ENCODE assay signal across 30 cellular contexts in the genomic region with DNA sequence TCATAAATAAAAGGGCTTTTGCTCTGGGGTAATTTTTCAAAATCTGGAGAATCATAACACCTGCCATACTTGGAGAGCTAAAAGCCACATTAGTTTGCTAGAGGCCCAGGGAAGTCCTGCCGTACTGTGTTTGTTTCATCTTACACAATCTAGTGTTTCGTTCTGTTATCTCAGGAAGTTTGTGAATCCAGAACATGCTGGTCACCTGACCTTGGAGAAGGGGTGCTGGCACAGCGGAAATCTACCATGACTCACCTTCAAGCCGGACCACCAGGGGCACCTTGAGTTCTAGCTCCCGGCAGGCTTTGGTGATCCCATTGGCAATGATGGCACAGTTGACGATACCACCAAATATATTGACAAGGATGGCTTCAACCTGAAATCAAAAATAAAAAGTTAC.
"Had no signal": no experiment of that assay in that cellular context is flagged by ENCODE, and none has a peak within 500 bp of the region (broad histone marks: within the 10 kb centered on the region; RNA-seq: fewer than 3 reads in every experiment).

No MANE protein-coding gene starts in this region.

- H3K9me3 ChIP-seq: body of pancreas, breast epithelium had no signal

- H3K27me3 ChIP-seq: body of pancreas, brain microvascular endothelial cell, breast epithelium had no signal

- H3K4me1 ChIP-seq: breast epithelium had no signal

- H3K36me3 ChIP-seq: brain microvascular endothelial cell, breast epithelium had no signal

- H3K27ac ChIP-seq: body of pancreas, brain microvascular endothelial cell, breast epithelium, VCaP had no signal

- ATAC-seq: activated CD4-positive, alpha-beta T cell treated with anti-CD3 and anti-CD28 coated beads for 36 hours; activated CD8-positive, alpha-beta memory T cell treated with anti-CD3 and anti-CD28 coated beads, Interleukin-2, amount 10 ng/mL, durations not matched to agents 7 days and 5 days; activated CD8-positive, alpha-beta T cell treated with anti-CD3 and anti-CD28 coated beads, Interleukin-2, amount 10 ng/mL, durations not matched to agents 7 days and 5 days; activated naive CD4-positive, alpha-beta T cell treated with anti-CD3 and anti-CD28 coated beads, Interleukin-2, amount 50 U/mL, for 72 hours; body of pancreas had no signal

- DNase-seq: activated B cell treated with CpG ODN at 0.5 μM for 24 hours; activated CD4-positive, alpha-beta memory T cell treated with anti-CD3 and anti-CD28 coated beads, Interleukin-2, amount 10 ng/mL, durations not matched to agents 7 days and 5 days; activated CD4-positive, alpha-beta T cell treated with anti-CD3 and anti-CD28 coated beads for 36 hours; activated CD4-positive, alpha-beta T cell treated with anti-CD3 and anti-CD28 coated beads, Interleukin-2, amount 10 ng/mL, durations not matched to agents 7 days and 5 days; activated CD4-positive, alpha-beta T cell treated with anti-CD3 and anti-CD28 coated beads, Interleukin-2, amount 50 U/mL, for 48 hours; activated CD4-positive, CD25-positive, alpha-beta regulatory T cell treated with anti-CD3 and anti-CD28 coated beads, Interleukin-2, amount 50 U/mL, for 72 hours; activated CD8-positive, alpha-beta memory T cell treated with anti-CD3 and anti-CD28 coated beads for 24 hours; activated CD8-positive, alpha-beta memory T cell treated with anti-CD3 and anti-CD28 coated beads, Interleukin-2, amount 10 ng/mL, durations not matched to agents 7 days and 5 days; activated CD8-positive, alpha-beta memory T cell treated with anti-CD3 and anti-CD28 coated beads, Interleukin-2, amount 50 U/mL, for 48 hours; activated CD8-positive, alpha-beta T cell treated with anti-CD3 and anti-CD28 coated beads, Interleukin-2, amount 10 ng/mL, durations not matched to agents 7 days and 5 days; activated effector memory CD4-positive, alpha-beta T cell treated with Interleukin-2 at 50 U/mL for 16 hours; activated gamma-delta T cell treated with Interleukin-2 at 50 U/mL for 16 hours; activated naive CD4-positive, alpha-beta T cell; activated naive CD4-positive, alpha-beta T cell treated with anti-CD3 and anti-CD28 coated beads for 36 hours; activated naive CD4-positive, alpha-beta T cell treated with anti-CD3 and anti-CD28 coated beads, Interleukin-2, amount 50 U/mL, for 16 hours; activated naive CD8-positive, alpha-beta T cell treated with anti-CD3 and anti-CD28 coated beads for 36 hours; activated T-cell treated with anti-CD3 and anti-CD28 coated beads, Interleukin-2, amount 50 U/mL, for 24 hours; activated T-cell treated with anti-CD3 and anti-CD28 coated beads, Interleukin-2, amount 50 U/mL, for 48 hours; amniotic stem cell; aorta; body of pancreas; brain microvascular endothelial cell; central memory CD4-positive, alpha-beta T cell; SW 1271; T-helper 1 cell; T-helper 2 cell; T-helper 9 cell had no signal

- H3K4me3 ChIP-seq: body of pancreas, breast epithelium had no signal
